In the genomic region with DNA sequence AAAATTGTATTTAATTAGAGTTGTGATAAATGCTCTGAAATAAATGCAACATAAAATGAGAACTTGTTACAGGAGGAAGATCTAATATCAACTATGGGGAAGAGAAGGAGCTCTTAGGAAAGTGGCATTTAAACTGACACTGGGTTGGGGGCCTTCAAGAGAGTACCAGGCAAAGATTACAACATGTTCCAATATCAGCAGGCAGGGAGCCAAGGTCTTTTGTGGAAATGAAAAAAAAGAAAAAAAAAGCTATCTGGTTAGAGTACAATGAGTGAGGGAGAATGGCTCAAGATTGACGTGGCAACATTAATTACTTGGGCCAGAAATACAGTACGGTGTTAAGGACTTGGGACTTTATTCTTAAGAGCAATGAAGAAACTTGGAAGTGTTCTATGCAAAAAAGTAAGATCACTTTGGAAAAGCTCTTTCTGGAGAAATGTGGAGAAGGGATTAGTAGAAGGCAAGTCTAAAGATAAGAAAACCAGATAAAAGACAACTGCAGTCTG, we compare ENCODE assay signal across 13 cellular contexts.
"Had no signal": no experiment of that assay in that cellular context is flagged by ENCODE, and none has a peak within 500 bp of the region (broad histone marks: within the 10 kb centered on the region; RNA-seq: fewer than 3 reads in every experiment).

No MANE protein-coding gene starts in this region.

- DNase-seq: activated CD4-positive, CD25-positive, alpha-beta regulatory T cell; activated CD8-positive, alpha-beta memory T cell treated with anti-CD3 and anti-CD28 coated beads, Interleukin-2, amount 50 U/mL, for 4 hours; activated CD8-positive, alpha-beta T cell treated with anti-CD3 and anti-CD28 coated beads, Interleukin-2, amount 10 ng/mL, durations not matched to agents 7 days and 5 days; activated naive CD4-positive, alpha-beta T cell; activated naive CD8-positive, alpha-beta T cell treated with anti-CD3 and anti-CD28 coated beads, Interleukin-2, amount 50 U/mL, for 24 hours; dorsolateral prefrontal cortex; left ventricle myocardium superior; natural killer cell; stimulated activated CD4-positive, alpha-beta T cell treated with anti-CD3 and anti-CD28 coated beads, Interleukin-2, amount 100 ng/mL, for 48 hours; stimulated activated naive CD4-positive, alpha-beta T cell had no signal

- H3K27ac ChIP-seq: cardiac muscle cell, neutrophil, parathyroid adenoma had no signal

- H3K9me3 ChIP-seq: neutrophil had no signal

- H3K36me3 ChIP-seq: cardiac muscle cell, neutrophil had no signal

- H3K27me3 ChIP-seq: cardiac muscle cell, dorsolateral prefrontal cortex, neutrophil had no signal

- H2AFZ ChIP-seq: parathyroid adenoma had no signal

- ATAC-seq: activated CD8-positive, alpha-beta T cell treated with anti-CD3 and anti-CD28 coated beads, Interleukin-2, amount 10 ng/mL, durations not matched to agents 7 days and 5 days; activated naive CD8-positive, alpha-beta T cell treated with anti-CD3 and anti-CD28 coated beads, Interleukin-2, amount 50 U/mL, for 24 hours; left ventricle myocardium superior; natural killer cell had no signal

- H3K4me3 ChIP-seq: cardiac muscle cell, dorsolateral prefrontal cortex had no signal
